Comparison of ENCODE assay signal across 7 cellular contexts in genomic region chrX:154485150-154486051, GRCh38. TPM values are rescaled to one million over a fixed set of nuclear protein-coding genes. Genes with fewer than 3 reads are reported as not detected.
DNase-seq lines count a peak whose midpoint lies in the region; ATAC-seq and TF ChIP-seq lines count a peak whose summit lies in the region.

No MANE protein-coding gene starts in this region.

- H3K9ac ChIP-seq in SK-N-MC (ENCODE audit: insufficient read length) (peak overlapping the region; percentile 66), skeletal muscle tissue (ENCODE audit: low read depth in 1 of 3, low read length in 3 of 3) (peak overlapping the region; percentile 65 to 87 (median 74))

- intact Hi-C loops in heart right ventricle (cut with DNase I), result no loop called here

- no peaks in the 10 kb centered on the region for H3K9me3 ChIP-seq in HAP-1
- no peaks in the 10 kb centered on the region for H3K9me3 ChIP-seq in SK-N-MC (ENCODE audit: low read depth, low read length)
- H3K9me3 ChIP-seq in heart right ventricle, result peaks cover 0 to under 1% (median 0%) of the 10 kb centered on the region in 11 donors
- H3K9me3 ChIP-seq in skeletal muscle tissue (ENCODE audit: control insufficient read depth in 3 of 3, low read length in 3 of 3), result no peaks in the 10 kb centered on the region

- H3K27me3 ChIP-seq in HAP-1 (ENCODE audit: low read depth), result no peaks in the 10 kb centered on the region
- H3K27me3 ChIP-seq in heart right ventricle, result no peaks in the 10 kb centered on the region
- no peaks in the 10 kb centered on the region for H3K27me3 ChIP-seq in skeletal muscle tissue (ENCODE audit: control insufficient read depth in 3 of 3, insufficient read depth in 3 of 3, low read length in 3 of 3)

- H3K4me1 ChIP-seq in HAP-1, result peaks cover 25% of the 10 kb centered on the region
- H3K4me1 ChIP-seq in heart right ventricle, result peaks cover 0 to 39% (median 27%) of the 10 kb centered on the region in 9 donors
- H3K4me1 ChIP-seq in skeletal muscle tissue (ENCODE audit: control insufficient read depth in 3 of 3, insufficient read depth in 3 of 3, low read length in 3 of 3), result peaks cover 17 to 50% (median 34%) of the 10 kb centered on the region in 3 donors

- DNase-seq in HAP-1 (ENCODE audit: low spot score in 2 of 2) (peak in 1 of 2 experiments; percentile 36), SK-N-MC (ENCODE audit: low read depth, low spot score) (no peak), heart right ventricle (no peak), hippocampal formation (lab: John Stamatoyannopoulos, UW) (no peak), H4 (ENCODE audit: low spot score) (no peak)

- ATAC-seq in heart right ventricle (no peak), HG03565 (IDR thresholded peaks at IDR 0.05; ENCODE audit: unreplicated experiment) (no peak)

- H3K4me3 ChIP-seq in HAP-1, result peak overlapping the region; percentile 69
- H3K4me3 ChIP-seq in SK-N-MC, result peak overlapping the region; percentile 77
- H3K4me3 ChIP-seq in heart right ventricle, result peak overlapping the region; percentile 53 to 85 (median 67)
- H3K4me3 ChIP-seq in skeletal muscle tissue (ENCODE audit: low read length in 3 of 3), result peak overlapping the region; percentile 48 to 70 (median 69)

- in situ Hi-C loops in HAP-1 (cut with MboI; ENCODE audit: low sequenced_read_pairs), result no loop called here

- no peak for TF ChIP-seq CTCF in heart right ventricle (IDR thresholded peaks at IDR 0.05)

- H3K36me3 ChIP-seq in HAP-1 (replicated peaks), result peaks cover 48% of the 10 kb centered on the region
- peaks cover 7% of the 10 kb centered on the region; the same call in 1 of the 2 replicates for H3K36me3 ChIP-seq in SK-N-MC (ENCODE audit: insufficient read depth, low read length)
- peaks cover 0 to 25% (median 0%) of the 10 kb centered on the region in 9 donors for H3K36me3 ChIP-seq in heart right ventricle
- H3K36me3 ChIP-seq in skeletal muscle tissue (ENCODE audit: control insufficient read depth in 3 of 3, insufficient read depth in 3 of 3, low read length in 3 of 3), result peaks cover 8 to 14% (median 8%) of the 10 kb centered on the region in 3 donors

- H3K27ac ChIP-seq in SK-N-MC (no peak overlapping the region), heart right ventricle (peak overlapping the region; percentile 81 to 95 (median 89)), skeletal muscle tissue (ENCODE audit: low read depth, low read length) (peak overlapping the region; percentile 66)

- WGBS in heart right ventricle, 2 donors, result 34 to 35% methylated on average over 31 to 35 of the region's 35 CpGs

RNA-seq across cellular contexts. Expression of gene UBL4A, which starts 1.0 kb away (rescaled TPM):
- total RNA-seq in heart right ventricle (10 to 100 TPM; 45.8 to 69.4 (median 50.4) TPM), skeletal muscle tissue (35.0 TPM)
- polyA plus RNA-seq in heart right ventricle, result 10 to 100 TPM; 33.1 to 48.3 TPM
- 55.5 and 94.8 TPM in 2 replicates for total RNA-seq in H4 (2014; rRNA removed; shearing (Covaris generic))

RNA-seq across cellular contexts. Expression of gene SLC10A3, which starts 5.0 kb away (rescaled TPM):
- 10 to 100 TPM in 7 of 10 donors, 1 to 10 TPM in 3; 8.7 to 19.8 (median 11.7) TPM for total RNA-seq in heart right ventricle
- polyA plus RNA-seq in heart right ventricle, result 10 to 100 TPM; 11.9 to 38.1 TPM
- total RNA-seq in skeletal muscle tissue, result 3.1 TPM
- total RNA-seq in H4 (2014; rRNA removed; shearing (Covaris generic)), result 20.0 and 35.3 TPM in 2 replicates

RNA-seq across cellular contexts. Expression of gene LAGE3, which starts 6.3 kb away (rescaled TPM):
- 10 to 100 TPM; 13.7 to 21.3 (median 17.7) TPM for total RNA-seq in heart right ventricle
- 10 to 100 TPM in 1 of 2 donors, 1 to 10 TPM in 1; 7.5 to 38.2 TPM for polyA plus RNA-seq in heart right ventricle
- 12.0 TPM for total RNA-seq in skeletal muscle tissue
- 57.8 and 96.3 TPM in 2 replicates for total RNA-seq in H4 (2014; rRNA removed; shearing (Covaris generic))

RNA-seq across cellular contexts. Expression of gene PLXNA3, which starts 27.3 kb away (rescaled TPM):
- total RNA-seq in heart right ventricle (10 to 100 TPM; 11.6 to 35.3 (median 16.7) TPM), skeletal muscle tissue (9.9 TPM)
- 10 to 100 TPM in 1 of 2 donors, 1 to 10 TPM in 1; 9.7 to 18.9 TPM for polyA plus RNA-seq in heart right ventricle
- 1.6 and 1.9 TPM in 2 replicates for total RNA-seq in H4 (2014; rRNA removed; shearing (Covaris generic))

RNA-seq across cellular contexts. Expression of gene FAM3A, which starts 30.6 kb away (rescaled TPM):
- total RNA-seq in heart right ventricle, result 10 to 100 TPM; 36.5 to 73.9 (median 48.4) TPM
- 10 to 100 TPM; 69.1 to 76.6 TPM for polyA plus RNA-seq in heart right ventricle
- 15.7 TPM for total RNA-seq in skeletal muscle tissue
- 17.2 and 17.9 TPM in 2 replicates for total RNA-seq in H4 (2014; rRNA removed; shearing (Covaris generic))
